ENCODE assay signal across 9 cellular contexts in the genomic region with DNA sequence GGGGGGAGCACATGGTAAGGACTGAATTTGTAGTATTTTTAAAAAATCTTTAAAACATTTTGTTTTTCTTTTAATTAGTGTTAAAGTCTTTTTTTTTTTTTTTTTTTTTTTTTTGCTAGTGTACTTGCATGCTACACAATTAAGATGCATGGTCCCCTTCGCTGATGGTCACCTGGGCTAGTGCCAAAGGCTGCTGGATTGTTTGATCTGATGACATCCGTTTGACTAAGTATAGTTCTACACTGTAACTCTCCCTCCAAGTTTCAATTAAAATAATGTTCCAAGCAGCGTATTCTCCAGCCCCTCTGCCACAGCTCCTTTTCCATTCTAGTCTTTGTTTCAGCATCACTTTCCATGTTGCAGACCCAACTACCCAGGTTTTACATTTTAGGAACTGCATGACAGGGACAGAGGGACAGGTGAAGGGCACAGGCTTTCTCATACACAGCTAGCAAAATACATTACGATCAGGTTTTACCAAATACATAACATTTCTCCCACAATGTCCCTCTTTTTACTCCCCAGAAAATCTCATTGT. TPM values are rescaled to one million over a fixed set of nuclear protein-coding genes. Genes with fewer than 3 reads are reported as not detected.
DNase-seq lines count a peak whose midpoint lies in the region; ATAC-seq, FAIRE-seq and TF ChIP-seq lines count a peak whose summit lies in the region.
"Had no signal": no experiment of that assay in that cellular context is flagged by ENCODE, and none has a peak within 500 bp of the region (broad histone marks: within the 10 kb centered on the region; RNA-seq: fewer than 3 reads in every experiment).

No MANE protein-coding gene starts in this region.

- H3K9ac ChIP-seq in keratinocyte (ENCODE audit: control insufficient read depth, extremely low read depth, insufficient read depth, low read length): peak overlapping the region; percentile 78

- H3K27ac ChIP-seq in keratinocyte (ENCODE audit: control insufficient read depth, insufficient read depth, low read length) (no peak overlapping the region), tibial artery (peak overlapping the region; percentile 82 to 83), RWPE1 (no peak overlapping the region)

- H3K9me1 ChIP-seq in keratinocyte (ENCODE audit: control insufficient read depth, extremely low read depth, insufficient read depth, low read length): no peaks in the 10 kb centered on the region

- peak overlapping the region; percentile 78 for H3K4me2 ChIP-seq in keratinocyte (ENCODE audit: control insufficient read depth, extremely low read depth, insufficient read depth, low read depth, low read length)

- TF ChIP-seq CTCF in keratinocyte (optimal IDR thresholded peaks at IDR 0.05 in 1 of 3, IDR thresholded peaks at IDR 0.05 in 1 of 3, conservative IDR thresholded peaks at IDR 0.05 in 1 of 3; ENCODE audit: extremely low read depth in 1 of 3, insufficient read depth in 2 of 3, low read length in 3 of 3) (no peak), tibial artery (IDR thresholded peaks at IDR 0.05) (no peak), RWPE1 (conservative IDR thresholded peaks at IDR 0.05; ENCODE audit: low read depth) (no peak)

- H3K9me3 ChIP-seq in keratinocyte (ENCODE audit: control insufficient read depth, low read depth, low read length) (no peaks in the 10 kb centered on the region), tibial artery (no peaks in the 10 kb centered on the region)

- DNase-seq in activated naive CD4-positive, alpha-beta T cell treated with anti-CD3 and anti-CD28 coated beads for 36 hours: no peak
- DNase-seq in activated naive CD4-positive, alpha-beta T cell treated with Interleukin-2 at 50 U/mL for 16 hours: no peak
- DNase-seq in activated naive CD8-positive, alpha-beta T cell treated with anti-CD3 and anti-CD28 coated beads for 36 hours: no peak
- DNase-seq in keratinocyte (ENCODE audit: low read depth, low spot score): no peak
- DNase-seq in tibial artery: no peak
- DNase-seq in NOMO-1 treated with DMSO at 0.1 percent for 48 hours (lab: John Stamatoyannopoulos, UW; ENCODE audit: unreplicated experiment): no peak
- DNase-seq in RWPE1 (ENCODE audit: low spot score): no peak

- H3K27me3 ChIP-seq in keratinocyte (ENCODE audit: control insufficient read depth, extremely low read depth, insufficient read depth, low read length) (no peaks in the 10 kb centered on the region), tibial artery (no peaks in the 10 kb centered on the region)

- H3K36me3 Mint-ChIP-seq in activated naive CD4-positive, alpha-beta T cell treated with anti-CD3 and anti-CD28 coated beads for 36 hours (ENCODE audit: low read depth): no peaks in the 10 kb centered on the region
- H3K36me3 Mint-ChIP-seq in activated naive CD8-positive, alpha-beta T cell treated with anti-CD3 and anti-CD28 coated beads for 36 hours: no peaks in the 10 kb centered on the region

- H3K27me3 Mint-ChIP-seq in activated naive CD4-positive, alpha-beta T cell treated with anti-CD3 and anti-CD28 coated beads for 36 hours (ENCODE audit: low read depth): peaks cover 3% of the 10 kb centered on the region
- no peaks in the 10 kb centered on the region for H3K27me3 Mint-ChIP-seq in activated naive CD8-positive, alpha-beta T cell treated with anti-CD3 and anti-CD28 coated beads for 36 hours

- H3K4me3 Mint-ChIP-seq in activated naive CD4-positive, alpha-beta T cell treated with anti-CD3 and anti-CD28 coated beads for 36 hours: peak overlapping the region; percentile 80
- H3K4me3 Mint-ChIP-seq in activated naive CD8-positive, alpha-beta T cell treated with anti-CD3 and anti-CD28 coated beads for 36 hours: peak overlapping the region; percentile 80

- ATAC-seq in GM21423 (IDR thresholded peaks at IDR 0.05; ENCODE audit: unreplicated experiment): no peak

- H2AFZ ChIP-seq in keratinocyte (ENCODE audit: control insufficient read depth, low read length): peak overlapping the region; percentile 73

- intact Hi-C loops in activated naive CD4-positive, alpha-beta T cell treated with anti-CD3 and anti-CD28 coated beads for 36 hours (cut with micrococcal nuclease): loop anchor here (1.0 to 10.0 kb wide), 11 partner anchors 57 to 941 kb away; a partner anchor contains a TSS
- intact Hi-C loops in tibial artery (cut with DNase I; ENCODE audit: low total_unique reads): loop anchor here (10.0 kb wide), 1 partner anchor 81 kb away; no protein-coding TSS in a partner anchor

- POLR2A ChIA-PET in RWPE1 (lab: Yijun Ruan, JAX; ENCODE audit: low non-redundant PET): no interaction called here

- peak overlapping the region; percentile 19 for H3K27ac Mint-ChIP-seq in activated naive CD4-positive, alpha-beta T cell treated with anti-CD3 and anti-CD28 coated beads for 36 hours
- H3K27ac Mint-ChIP-seq in activated naive CD8-positive, alpha-beta T cell treated with anti-CD3 and anti-CD28 coated beads for 36 hours: peak overlapping the region; percentile 64

- H3K4me3 ChIP-seq in keratinocyte (ENCODE audit: control insufficient read depth in 2 of 3, extremely low read depth in 1 of 3, insufficient read depth in 2 of 3, low read depth in 1 of 3, low read length in 3 of 3) (peak overlapping the region; percentile 72 to 84 (median 79)), tibial artery (peak overlapping the region; percentile 75 to 79)

- CTCF ChIA-PET in activated naive CD4-positive, alpha-beta T cell treated with anti-CD3 and anti-CD28 coated beads for 36 hours (lab: Charles Lee): interaction anchor here (0.7 to 1.4 kb wide), 4 partner anchors 79 to 513 kb away, joined by 3 to 6 read pairs (median 4); no protein-coding TSS in a partner anchor
- CTCF ChIA-PET in RWPE1 (lab: Yijun Ruan, JAX): interaction anchor here (0.6 to 0.7 kb wide), 2 partner anchors 117 to 1185 kb away, joined by 3 read pairs; no protein-coding TSS in a partner anchor

- H3K79me2 ChIP-seq in keratinocyte (ENCODE audit: control insufficient read depth, insufficient read depth, low read length): no peaks in the 10 kb centered on the region

- H4K20me1 ChIP-seq in keratinocyte (ENCODE audit: control insufficient read depth, extremely low read depth, insufficient read depth, low read length): no peaks in the 10 kb centered on the region

- FAIRE-seq in keratinocyte (lab: Jason Lieb, UNC): no peak
- FAIRE-seq: endometrium had no signal

- no peaks in the 10 kb centered on the region for H3K36me3 ChIP-seq in keratinocyte (ENCODE audit: control insufficient read depth in 2 of 2, extremely low read depth in 1 of 2, insufficient read depth in 2 of 2, low read length in 2 of 2)
- H3K36me3 ChIP-seq in tibial artery: no peaks in the 10 kb centered on the region

- no peaks in the 10 kb centered on the region for H3K9me3 Mint-ChIP-seq in activated naive CD4-positive, alpha-beta T cell treated with anti-CD3 and anti-CD28 coated beads for 36 hours
- H3K9me3 Mint-ChIP-seq in activated naive CD8-positive, alpha-beta T cell treated with anti-CD3 and anti-CD28 coated beads for 36 hours: no peaks in the 10 kb centered on the region

- H3K4me1 Mint-ChIP-seq in activated naive CD4-positive, alpha-beta T cell treated with anti-CD3 and anti-CD28 coated beads for 36 hours (ENCODE audit: low read depth): peaks cover 7% of the 10 kb centered on the region
- peaks cover 17% of the 10 kb centered on the region for H3K4me1 Mint-ChIP-seq in activated naive CD8-positive, alpha-beta T cell treated with anti-CD3 and anti-CD28 coated beads for 36 hours

- H3K4me1 ChIP-seq in keratinocyte (ENCODE audit: control insufficient read depth, extremely low read depth, insufficient read depth, low read length) (no peaks in the 10 kb centered on the region), tibial artery (peaks cover 0 to 18% (median 5%) of the 10 kb centered on the region in 4 donors)

- dilution Hi-C loops in keratinocyte (cut with MboI; ENCODE audit: extremely low pct_ligation_motif_present, low sequenced_read_pairs): no loop called here

RNA-seq across cellular contexts. Expression of a gene that starts 0.9 kb away (rescaled TPM):
- 1 to 10 TPM; 2.3 to 2.5 TPM for total RNA-seq in activated naive CD4-positive, alpha-beta T cell treated with anti-CD3 and anti-CD28 coated beads for 36 hours
- 1 to 10 TPM; 9.6 TPM for total RNA-seq in activated naive CD8-positive, alpha-beta T cell treated with anti-CD3 and anti-CD28 coated beads for 36 hours
- polyA plus RNA-seq in keratinocyte: 6.3 to 9.1 TPM (median 7.0 TPM) in 3 replicates
- polyA plus RNA-seq in keratinocyte (2011; ENCODE audit: low read depth): 1.7 TPM
- 4.8 and 8.9 TPM in 2 replicates for polyA plus RNA-seq in keratinocyte (2011; cell fraction: cytosol; rRNA removed)
- 6.5 and 8.6 TPM in 2 replicates for polyA plus RNA-seq in keratinocyte (2011; cell fraction: nucleus; rRNA removed)
- 2.0 and 4.5 TPM in 2 replicates for polyA plus RNA-seq in keratinocyte (2012; ENCODE audit: low replicate concordance)
- 3.3 to 10.5 TPM (median 5.6 TPM) in 3 replicates for polyA minus RNA-seq in keratinocyte
- polyA minus RNA-seq in keratinocyte (2011; cell fraction: cytosol; rRNA and poly(A)+ RNA removed): 6.5 TPM
- polyA minus RNA-seq in keratinocyte (2011; cell fraction: nucleus; rRNA and poly(A)+ RNA removed): 3.7 and 7.6 TPM in 2 replicates

Comparison
In these comparisons a context has a peak if more than half of its experiments do, and no peak if none do; other contexts are left out.
1. H3K27ac ChIP-seq: peak in tibial artery (2 of 2); none in keratinocyte (single experiment) and RWPE1 (single experiment).